ENCODE assay signal across 18 cellular contexts in the genomic region with DNA sequence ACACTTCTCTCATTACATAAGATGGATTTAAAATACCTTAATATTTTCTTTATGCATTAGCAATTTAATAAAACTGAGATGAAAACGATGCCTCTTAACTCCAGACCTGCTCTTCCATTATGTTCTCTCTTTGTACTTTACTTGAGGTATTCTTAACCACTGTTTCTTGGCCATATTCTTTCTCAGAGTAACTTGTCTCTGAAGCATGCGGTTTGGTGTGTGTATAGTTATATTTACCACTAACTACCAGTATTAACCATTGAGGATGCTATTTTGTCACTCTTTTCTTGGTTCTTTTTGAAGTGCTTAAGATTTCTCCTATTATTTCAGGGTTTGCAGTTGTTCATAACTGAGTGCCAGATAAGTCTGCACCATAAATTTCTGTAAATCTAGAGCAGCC. TPM values are rescaled to one million over a fixed set of nuclear protein-coding genes. Genes with fewer than 3 reads are reported as not detected.
DNase-seq lines count a peak whose midpoint lies in the region; ATAC-seq, FAIRE-seq and TF ChIP-seq lines count a peak whose summit lies in the region.
"Had no signal": no experiment of that assay in that cellular context is flagged by ENCODE, and none has a peak within 500 bp of the region (broad histone marks: within the 10 kb centered on the region; RNA-seq: fewer than 3 reads in every experiment).

No MANE protein-coding gene starts in this region.

- ATAC-seq in GM18519 (IDR thresholded peaks at IDR 0.05; ENCODE audit: low FRiP score, unreplicated experiment) (peak; percentile 57), HG02759 (IDR thresholded peaks at IDR 0.05; ENCODE audit: unreplicated experiment) (no peak)
- ATAC-seq: Right ventricle myocardium inferior had no signal

- TF ChIP-seq CTCF in DOHH2 (IDR thresholded peaks at IDR 0.05; ENCODE audit: low read depth, low read length, poor library complexity, severe bottlenecking) (no peak), Loucy (conservative IDR thresholded peaks at IDR 0.05; ENCODE audit: low read length) (no peak)

- no peak for FAIRE-seq in HTR-8/SVneo (lab: Jason Lieb, UNC)

- no peaks in the 10 kb centered on the region for H3K27me3 Mint-ChIP-seq in immature natural killer cell (ENCODE audit: low read depth in 3 of 3)
- no peaks in the 10 kb centered on the region for H3K27me3 Mint-ChIP-seq in CD8-positive, alpha-beta memory T cell
- H3K27me3 Mint-ChIP-seq: CD4-positive, alpha-beta T cell had no signal

- H3F3A ChIP-seq in DOHH2 (ENCODE audit: control insufficient read depth, insufficient read depth) (no peaks in the 10 kb centered on the region), Loucy (ENCODE audit: low read depth) (no peaks in the 10 kb centered on the region)

- peak overlapping the region in 4 of 6 donors; percentile 27 to 59 (median 54) for H3K27ac Mint-ChIP-seq in immature natural killer cell
- peak overlapping the region in 1 of 8 donors; percentile 75 for H3K27ac Mint-ChIP-seq in CD8-positive, alpha-beta memory T cell
- H3K27ac Mint-ChIP-seq: CD4-positive, alpha-beta T cell had no signal

- H4K20me1 ChIP-seq in DOHH2 (ENCODE audit: control insufficient read depth, insufficient read depth, low read depth, low read length) (no peaks in the 10 kb centered on the region), Loucy (ENCODE audit: insufficient read depth, low read length, poor library complexity, severe bottlenecking) (peaks cover 24% of the 10 kb centered on the region)

- H3K4me3 ChIP-seq in DOHH2 (ENCODE audit: low read length) (0 out of 2 replicates have a peak overlapping the region, but pooled peaks have one; percentile 3), Loucy (ENCODE audit: low read length, poor library complexity, severe bottlenecking) (no peak overlapping the region)
- H3K4me3 ChIP-seq in CD8-positive, alpha-beta memory T cell (ENCODE audit: low read length), result no peak overlapping the region
- H3K4me3 ChIP-seq: Peyer's patch, SK-N-MC had no signal

- H3K36me3 Mint-ChIP-seq in immature natural killer cell, result peaks cover 4 to 11% (median 9%) of the 10 kb centered on the region in 3 donors
- H3K36me3 Mint-ChIP-seq in CD8-positive, alpha-beta memory T cell, result peaks cover 0 to 72% (median 16%) of the 10 kb centered on the region in 3 donors

- H3K9me3 ChIP-seq in DOHH2 (ENCODE audit: control insufficient read depth, insufficient read depth, low read length) (no peaks in the 10 kb centered on the region), Loucy (ENCODE audit: insufficient read depth, low read depth, low read length) (no peaks in the 10 kb centered on the region)
- H3K9me3 ChIP-seq in CD8-positive, alpha-beta memory T cell (ENCODE audit: low read length), result no peaks in the 10 kb centered on the region
- H3K9me3 ChIP-seq: Peyer's patch had no signal

- no peak overlapping the region for H2AFZ ChIP-seq in Loucy (ENCODE audit: low read length)

- DNase-seq in immature natural killer cell, result no peak
- no peak for DNase-seq in HTR-8/SVneo (ENCODE audit: insufficient read length, low spot score)
- DNase-seq in CD8-positive, alpha-beta memory T cell, result no peak
- DNase-seq: Calu3; CD4-positive, alpha-beta T cell; H7; KG1; NCI-H1092; NCI-H146; NCI-H2081; NCI-H524; Peyer's patch had no signal

- H3K36me3 ChIP-seq in DOHH2 (ENCODE audit: control insufficient read depth, low read length) (peaks cover 75% of the 10 kb centered on the region), Loucy (ENCODE audit: insufficient read depth, low read length) (peaks cover 37% of the 10 kb centered on the region)
- H3K36me3 ChIP-seq in CD8-positive, alpha-beta memory T cell (ENCODE audit: insufficient read depth, low read length), result peaks cover 12% of the 10 kb centered on the region

- H3K9me2 ChIP-seq in DOHH2 (replicated peaks; ENCODE audit: control insufficient read depth, low read length) (no peaks in the 10 kb centered on the region), Loucy (replicated peaks; ENCODE audit: low read depth, low read length) (no peaks in the 10 kb centered on the region)

- H3K9ac ChIP-seq in Loucy (ENCODE audit: low read depth, low read length, poor library complexity, severe bottlenecking), result no peak overlapping the region

- H3K4me3 Mint-ChIP-seq in immature natural killer cell, result peak overlapping the region in 3 of 5 donors; percentile 11 to 46 (median 17)
- no peak overlapping the region for H3K4me3 Mint-ChIP-seq in CD8-positive, alpha-beta memory T cell
- H3K4me3 Mint-ChIP-seq: CD4-positive, alpha-beta T cell had no signal

- H3K4me1 Mint-ChIP-seq in immature natural killer cell, result peaks cover 31 to 56% of the 10 kb centered on the region in 2 donors
- H3K4me1 Mint-ChIP-seq in CD8-positive, alpha-beta memory T cell, result peaks cover 29 to 53% (median 51%) of the 10 kb centered on the region in 3 donors

- peaks cover 16% of the 10 kb centered on the region for H3K4me1 ChIP-seq in DOHH2 (ENCODE audit: control insufficient read depth, low read length)
- H3K4me1 ChIP-seq in Loucy (ENCODE audit: insufficient read depth, low read length, poor library complexity, severe bottlenecking), result peaks cover 40% of the 10 kb centered on the region
- no peaks in the 10 kb centered on the region for H3K4me1 ChIP-seq in CD8-positive, alpha-beta memory T cell (ENCODE audit: insufficient read depth, low read length)
- H3K4me1 ChIP-seq: Peyer's patch had no signal

- H3K9me3 Mint-ChIP-seq in immature natural killer cell, result no peaks in the 10 kb centered on the region
- no peaks in the 10 kb centered on the region for H3K9me3 Mint-ChIP-seq in CD8-positive, alpha-beta memory T cell
- H3K9me3 Mint-ChIP-seq: CD4-positive, alpha-beta T cell had no signal

- CTCF ChIA-PET in CD8-positive, alpha-beta memory T cell (lab: Charles Lee), result no interaction called here

- H3K27me3 ChIP-seq in DOHH2 (ENCODE audit: control insufficient read depth, low read length) (no peaks in the 10 kb centered on the region), Loucy (ENCODE audit: insufficient read depth, low read length, poor library complexity, severe bottlenecking) (no peaks in the 10 kb centered on the region)
- H3K27me3 ChIP-seq in CD8-positive, alpha-beta memory T cell (ENCODE audit: insufficient read depth, low read length, poor library complexity, severe bottlenecking), result no peaks in the 10 kb centered on the region
- H3K27me3 ChIP-seq: Peyer's patch had no signal

- no peak overlapping the region for H3K27ac ChIP-seq in DOHH2 (ENCODE audit: low read depth, low read length)
- no peak overlapping the region for H3K27ac ChIP-seq in CD8-positive, alpha-beta memory T cell (ENCODE audit: low read depth, low read length)
- H3K27ac ChIP-seq: Peyer's patch, SK-N-MC had no signal

- H3K79me2 ChIP-seq in DOHH2 (ENCODE audit: control insufficient read depth, low read length) (peaks cover 15% of the 10 kb centered on the region), Loucy (ENCODE audit: insufficient read depth, low read length) (peaks cover 56% of the 10 kb centered on the region)

- POLR2A ChIA-PET in CD8-positive, alpha-beta memory T cell (lab: Charles Lee), result no interaction called here

- H3K4me2 ChIP-seq in DOHH2 (ENCODE audit: low read length) (peak overlapping the region; percentile 22), Loucy (ENCODE audit: low read depth, low read length, poor library complexity, severe bottlenecking) (peak overlapping the region; percentile 41)

RNA-seq across cellular contexts. Expression of a gene that starts 17.9 kb away (rescaled TPM):
- polyA plus RNA-seq in immature natural killer cell, result 10 to 100 TPM; 55.9 to 99.1 (median 67.2) TPM
- total RNA-seq in CD8-positive, alpha-beta memory T cell, result 10 to 100 TPM; 93.6 to 96.6 TPM
- 61.6 TPM for polyA plus RNA-seq in CD8-positive, alpha-beta memory T cell

RNA-seq across cellular contexts. Expression of a gene that starts 18.0 kb away (rescaled TPM):
- 10 to 100 TPM in 2 of 3 donors, 1 to 10 TPM in 1; 8.0 to 14.9 (median 11.7) TPM for polyA plus RNA-seq in immature natural killer cell
- total RNA-seq in CD8-positive, alpha-beta memory T cell, result 10 to 100 TPM in 1 of 2 experiments, 1 to 10 TPM in 1; 8.3 to 10.0 TPM
- 6.9 TPM for polyA plus RNA-seq in CD8-positive, alpha-beta memory T cell

Comparison
In these comparisons a context has a peak if more than half of its experiments do, and no peak if none do; other contexts are left out.
1. H3K4me3 Mint-ChIP-seq: peak in immature natural killer cell (3 of 5); none in CD8-positive, alpha-beta memory T cell (0 of 7).